Comparison of ENCODE assay signal across 19 cellular contexts in the genomic region with DNA sequence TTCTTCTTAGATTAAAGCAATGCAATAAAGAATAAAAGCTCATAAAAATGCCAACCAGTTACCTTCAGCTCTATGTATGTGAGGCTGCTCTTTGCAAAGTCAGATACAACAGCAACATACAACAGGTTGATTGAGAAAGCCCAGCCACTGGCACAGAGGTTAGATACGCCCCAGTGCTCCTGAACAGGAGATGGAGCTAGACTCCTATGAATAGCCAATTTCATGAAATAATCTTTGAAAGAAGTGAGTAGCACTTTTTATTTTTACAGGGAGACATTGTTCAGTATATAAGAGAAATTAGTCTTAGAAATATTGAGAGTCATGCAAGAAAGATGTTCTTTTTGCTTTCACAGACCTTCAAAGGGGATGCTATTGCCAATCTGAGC.
DNase-seq lines count a peak whose midpoint lies in the region; ATAC-seq and TF ChIP-seq lines count a peak whose summit lies in the region.
"Had no signal": no experiment of that assay in that cellular context is flagged by ENCODE, and none has a peak within 500 bp of the region (broad histone marks: within the 10 kb centered on the region; RNA-seq: fewer than 3 reads in every experiment).

No MANE protein-coding gene starts in this region.

- intact Hi-C loops in esophagus squamous epithelium (cut with DNase I): no loop called here

- no peaks in the 10 kb centered on the region for H3K36me3 ChIP-seq in GM06990 (ENCODE audit: control insufficient read depth, insufficient read depth, low read length)
- H3K36me3 ChIP-seq in esophagus squamous epithelium: no peaks in the 10 kb centered on the region
- H3K36me3 ChIP-seq: BLaER1 treated with 17β-estradiol and CSF1 and Interleukin-3, amounts not matched to agents 10 nM and 100 nM had no signal

- H3K9me3 ChIP-seq in esophagus squamous epithelium: no peaks in the 10 kb centered on the region

- H3K4me1 Mint-ChIP-seq in osteocyte (ENCODE audit: unreplicated experiment): no peaks in the 10 kb centered on the region

- no peak overlapping the region for H3K27ac ChIP-seq in esophagus squamous epithelium
- H3K27ac ChIP-seq: 22Rv1; BLaER1 treated with 17β-estradiol and CSF1 and Interleukin-3, amounts not matched to agents 10 nM and 100 nM had no signal

- TF ChIP-seq CTCF in GM06990 (IDR thresholded peaks at IDR 0.05; ENCODE audit: insufficient read depth, low read length, poor library complexity, severe bottlenecking) (peak; percentile 13), osteocyte (IDR thresholded peaks at IDR 0.05) (no peak), esophagus squamous epithelium (IDR thresholded peaks at IDR 0.05) (no peak)

- no peaks in the 10 kb centered on the region for H3K9me3 Mint-ChIP-seq in osteocyte (ENCODE audit: unreplicated experiment)

- TF ChIP-seq POLR2A in esophagus squamous epithelium (IDR thresholded peaks at IDR 0.05): no peak

- H3K4me3 ChIP-seq in GM06990 (replicated peaks; ENCODE audit: low read depth, low read length): no peak overlapping the region
- H3K4me3 ChIP-seq in esophagus squamous epithelium: no peak overlapping the region
- H3K4me3 ChIP-seq: BLaER1 treated with 17β-estradiol and CSF1 and Interleukin-3, amounts not matched to agents 10 nM and 100 nM had no signal

- H3K27me3 ChIP-seq in GM06990 (replicated peaks; ENCODE audit: control insufficient read depth, insufficient read depth, low read length) (no peaks in the 10 kb centered on the region), esophagus squamous epithelium (peaks cover 0 to 4% (median 0%) of the 10 kb centered on the region in 4 donors)
- H3K27me3 ChIP-seq: BLaER1 treated with 17β-estradiol and CSF1 and Interleukin-3, amounts not matched to agents 10 nM and 100 nM had no signal

- no peaks in the 10 kb centered on the region for H3K36me3 Mint-ChIP-seq in osteocyte (ENCODE audit: unreplicated experiment)

- 61 to 88% methylated on average over 1 of the region's 1 CpG for WGBS in esophagus squamous epithelium, 2 donors

- no peaks in the 10 kb centered on the region for H3K4me1 ChIP-seq in esophagus squamous epithelium

- no peak for ATAC-seq in GM18868 (IDR thresholded peaks at IDR 0.05; ENCODE audit: unreplicated experiment)
- ATAC-seq: Panc1 had no signal

- DNase-seq in DMS53 (lab: John Stamatoyannopoulos, UW): peak; percentile 28
- no peak for DNase-seq in DMS53 treated with DMSO at 0.1 percent for 48 hours (lab: John Stamatoyannopoulos, UW; ENCODE audit: unreplicated experiment)
- no peak for DNase-seq in GM06990 (ENCODE audit: extremely low read depth, insufficient read length)
- peak; percentile 2 for DNase-seq in astrocyte of the hippocampus (ENCODE audit: low read depth, low spot score)
- peak; percentile 8 for DNase-seq in kidney tubule cell (ENCODE audit: low spot score)
- no peak for DNase-seq in osteocyte (ENCODE audit: extremely low spot score, unreplicated experiment)
- DNase-seq in esophagus squamous epithelium (lab: John Stamatoyannopoulos, UW): no peak
- DNase-seq: DMS 273 treated with DMSO at 0.1 percent for 48 hours, HCEC 1CT, Karpas-422, NCI-H1436, NCI-H2029 treated with DMSO at 0.1 percent for 48 hours, NCI-H226, NCI-H526, SHP77 had no signal

- no peak overlapping the region for H3K27ac Mint-ChIP-seq in osteocyte (ENCODE audit: unreplicated experiment)

- no peak overlapping the region for H3K4me3 Mint-ChIP-seq in osteocyte (ENCODE audit: unreplicated experiment)

- H3K27me3 Mint-ChIP-seq in osteocyte (ENCODE audit: unreplicated experiment): no peaks in the 10 kb centered on the region

Comparison
In these comparisons a context has a peak if more than half of its experiments do, and no peak if none do; other contexts are left out.
1. DNase-seq: peak in DMS53 (single experiment), astrocyte of the hippocampus (single experiment) and kidney tubule cell (single experiment); none in DMS53 treated with DMSO at 0.1 percent for 48 hours (single experiment), GM06990 (single experiment), osteocyte (single experiment) and esophagus squamous epithelium (single experiment).